1 cellular context compared by ENCODE assay signal in genomic region chr6:128513878-128514277, GRCh38.
TF ChIP-seq lines count a peak whose summit lies in the region.

No MANE protein-coding gene starts in this region.

TF ChIP-seq in HEK293, 187 proteins besides CTCF, POLR2A, EP300 and RAD21 (continued from another document):
- TF ChIP-seq REST (tag by site-specific recombination; IDR thresholded peaks at IDR 0.05), result 0 out of 2 replicates have a peak, but pooled peaks have one; percentile 12
